1 cellular context compared by ENCODE assay signal in genomic region chr19:3065675-3066357, GRCh38.
A peak's percentile ranks its signal among the peaks of the same experiment; 100 is the strongest.
TF ChIP-seq lines count a peak whose summit lies in the region.

No MANE protein-coding gene starts in this region.

TF ChIP-seq in GM12878, 131 proteins besides CTCF, POLR2A, EP300 and RAD21 (continued from another document and continues in another):
- TF ChIP-seq SMC3 (IDR thresholded peaks at IDR 0.05; ENCODE audit: borderline replicate concordance, low read length) (no peak), IRF4 (IDR thresholded peaks at IDR 0.05; ENCODE audit: low read depth, low read length) (peak; percentile 53; the same call in 1 of the 2 replicates), MEF2A (IDR thresholded peaks at IDR 0.05; ENCODE audit: insufficient read depth, low read depth, low read length) (peak; percentile 6; the same call in 1 of the 2 replicates), SMAD1 (IDR thresholded peaks at IDR 0.05; ENCODE audit: low read depth, partially characterized antibody) (no peak), MYB (IDR thresholded peaks at IDR 0.05; ENCODE audit: borderline replicate concordance, low read depth, low read length) (no peak), ZNF217 (IDR thresholded peaks at IDR 0.05) (no peak), ZNF207 (IDR thresholded peaks at IDR 0.05; ENCODE audit: borderline replicate concordance) (no peak), JUND (IDR thresholded peaks at IDR 0.05; ENCODE audit: low read depth, low read length) (no peak), IRF5 (IDR thresholded peaks at IDR 0.05; ENCODE audit: borderline replicate concordance) (no peak), SRF (IDR thresholded peaks at IDR 0.05; ENCODE audit: low read depth in 2 of 2, low read length in 2 of 2) (peak; percentile 42 to 49; a peak in 2 of 4 replicates), POU2F2 (IDR thresholded peaks at IDR 0.05; ENCODE audit: borderline replicate concordance, low read depth, low read length) (no peak), EED (IDR thresholded peaks at IDR 0.05; ENCODE audit: low read depth) (peak; percentile 24; the same call in 1 of the 2 replicates), STAT1 (conservative IDR thresholded peaks at IDR 0.05) (no peak), ETV6 (conservative IDR thresholded peaks at IDR 0.05 in 1 of 2, IDR thresholded peaks at IDR 0.05 in 1 of 2; ENCODE audit: borderline replicate concordance in 1 of 2, low read depth in 1 of 2) (no peak; a peak in 1 of 4 replicates), PAX5 (IDR thresholded peaks at IDR 0.05; ENCODE audit: borderline replicate concordance, low read depth, low read length) (peak; percentile 48; the same call in 1 of the 2 replicates), BHLHE40 (IDR thresholded peaks at IDR 0.05; ENCODE audit: borderline replicate concordance in 1 of 2, low read depth in 2 of 2, low read length in 1 of 2) (peak; percentile 10 to 66; a peak in 1 of 4 replicates), NBN (IDR thresholded peaks at IDR 0.05) (peak; percentile 59), RB1 (IDR thresholded peaks at IDR 0.05; ENCODE audit: borderline replicate concordance) (no peak), CBFB (IDR thresholded peaks at IDR 0.05; ENCODE audit: low read depth) (no peak), GATAD2B (conservative IDR thresholded peaks at IDR 0.05; ENCODE audit: low read depth) (peak; percentile 61), ASH2L (IDR thresholded peaks at IDR 0.05; ENCODE audit: borderline replicate concordance, low read depth) (no peak), SPI1 (IDR thresholded peaks at IDR 0.05; ENCODE audit: borderline replicate concordance, insufficient read depth, low read depth, low read length) (peak; percentile 19; the same call in 1 of the 2 replicates), BCL3 (IDR thresholded peaks at IDR 0.05; ENCODE audit: borderline replicate concordance, insufficient read depth, low read depth, low read length, poor library complexity, severe bottlenecking) (no peak), ATF3 (IDR thresholded peaks at IDR 0.05; ENCODE audit: borderline replicate concordance, extremely low read depth, low read depth, low read length) (no peak), ELK1 (IDR thresholded peaks at IDR 0.05; ENCODE audit: low read depth, low read length) (no peak; the same call in 1 of the 2 replicates), RFX5 (IDR thresholded peaks at IDR 0.05; ENCODE audit: low read depth, low read length) (no peak), TBL1XR1 (IDR thresholded peaks at IDR 0.05; ENCODE audit: low read depth, low read length) (peak; percentile 59; the same call in 1 of the 2 replicates), NR2F1 (conservative IDR thresholded peaks at IDR 0.05) (0 out of 2 replicates have a peak, but pooled peaks have one; percentile 26), HDGF (IDR thresholded peaks at IDR 0.05) (no peak; the same call in 1 of the 2 replicates), GABPA (IDR thresholded peaks at IDR 0.05; ENCODE audit: low read depth) (no peak), HCFC1 (IDR thresholded peaks at IDR 0.05; ENCODE audit: low read length) (no peak), SUZ12 (IDR thresholded peaks at IDR 0.05; ENCODE audit: unreplicated experiment) (no peak), NR2C2 (IDR thresholded peaks at IDR 0.05; ENCODE audit: borderline replicate concordance, control insufficient read depth, insufficient read length, low read depth) (no peak), SREBF1 (IDR thresholded peaks at IDR 0.05; ENCODE audit: low read length) (no peak), IKZF2 (IDR thresholded peaks at IDR 0.05) (peak in 1 of 2 experiments; percentile 61; a peak in 2 of 4 replicates), ZNF687 (IDR thresholded peaks at IDR 0.05) (peak; percentile 95), POLR2AphosphoS5 (IDR thresholded peaks at IDR 0.05; ENCODE audit: low read length) (no peak), YBX1 (IDR thresholded peaks at IDR 0.05) (no peak), RCOR1 (conservative IDR thresholded peaks at IDR 0.05; ENCODE audit: low read depth, low read length) (no peak), KDM1A (IDR thresholded peaks at IDR 0.05; ENCODE audit: borderline replicate concordance) (no peak), EGR1 (IDR thresholded peaks at IDR 0.05; ENCODE audit: borderline replicate concordance in 1 of 2, low read depth in 2 of 2, low read length in 2 of 2) (peak in 1 of 2 experiments; percentile 40; a peak in 1 of 3 replicates), NFIC (IDR thresholded peaks at IDR 0.05; ENCODE audit: low read depth, low read length) (peak; percentile 39; the same call in 1 of the 2 replicates), REST (IDR thresholded peaks at IDR 0.05; ENCODE audit: low read depth, low read length) (no peak), PML (IDR thresholded peaks at IDR 0.05; ENCODE audit: low read length) (no peak), SKIL (IDR thresholded peaks at IDR 0.05; ENCODE audit: low read depth, poor library complexity, severe bottlenecking) (peak; percentile 35), BMI1 (IDR thresholded peaks at IDR 0.05; ENCODE audit: borderline replicate concordance) (no peak), ZNF274 (IDR thresholded peaks at IDR 0.05; ENCODE audit: insufficient read depth, insufficient read length) (no peak), CBX5 (IDR thresholded peaks at IDR 0.05; ENCODE audit: low read depth) (no peak), ATF2 (IDR thresholded peaks at IDR 0.05; ENCODE audit: low read length) (no peak), MLLT1 (IDR thresholded peaks at IDR 0.05) (0 out of 2 replicates have a peak, but pooled peaks have one; percentile 4), IKZF1 (conservative IDR thresholded peaks at IDR 0.05) (peak; percentile 53)
